In the genomic region with DNA sequence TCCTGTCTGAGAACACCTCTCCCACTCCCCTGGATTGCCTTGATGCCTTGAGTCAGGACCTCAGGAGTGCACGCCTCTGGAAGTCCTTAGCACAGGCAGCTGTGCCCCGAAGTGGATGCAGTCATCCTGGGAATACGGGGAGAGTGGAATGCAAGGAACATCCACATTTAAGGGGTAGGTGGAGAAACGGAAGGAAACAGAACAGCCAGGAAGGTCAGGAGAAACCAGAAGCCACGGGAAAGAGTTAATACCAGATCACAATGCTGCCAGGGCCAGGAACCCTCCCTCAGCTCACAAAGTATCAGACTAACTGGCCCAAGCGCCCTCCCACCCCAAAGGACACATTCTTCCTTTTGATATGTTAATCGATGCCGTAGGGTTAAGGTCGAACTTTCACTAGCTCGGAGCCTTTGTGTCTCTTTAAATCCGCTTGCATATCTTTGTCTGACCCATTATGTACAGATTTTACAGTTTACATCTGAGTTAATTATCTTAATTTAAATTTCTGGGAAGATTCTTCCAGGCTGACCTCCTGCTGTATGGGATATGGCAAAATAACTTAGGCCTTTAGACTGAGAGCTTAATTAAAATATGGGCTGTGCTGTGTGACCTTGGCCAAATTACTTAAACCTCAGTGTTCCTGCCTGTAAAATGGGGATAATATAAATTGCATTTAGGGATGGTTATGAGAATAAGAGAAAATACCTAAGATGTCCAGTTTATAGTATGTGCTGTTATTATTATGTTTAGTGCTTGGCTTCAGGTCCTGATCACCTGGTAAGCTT, we compare ENCODE assay signal across 13 cellular contexts. TPM values are rescaled to one million over a fixed set of nuclear protein-coding genes. Genes with fewer than 3 reads are reported as not detected.
A peak's percentile ranks its signal among the peaks of the same experiment; 100 is the strongest.
DNase-seq lines count a peak whose midpoint lies in the region; ATAC-seq lines count a peak whose summit lies in the region.
"Had no signal": no experiment of that assay in that cellular context is flagged by ENCODE, and none has a peak within 500 bp of the region (broad histone marks: within the 10 kb centered on the region; RNA-seq: fewer than 3 reads in every experiment).

No MANE protein-coding gene starts in this region.

- H3K36me3 Mint-ChIP-seq in activated T-cell treated with anti-CD3 and anti-CD28 coated beads, Interleukin-2, amount 50 U/mL, for 4 hours (ENCODE audit: insufficient read depth), result peaks cover 24% of the 10 kb centered on the region

- no peaks in the 10 kb centered on the region for H3K9me3 Mint-ChIP-seq in activated T-cell treated with anti-CD3 and anti-CD28 coated beads, Interleukin-2, amount 50 U/mL, for 4 hours

- no peak overlapping the region for H3K4me3 Mint-ChIP-seq in activated T-cell treated with anti-CD3 and anti-CD28 coated beads, Interleukin-2, amount 50 U/mL, for 4 hours

- in situ Hi-C loops in ACHN (cut with HindIII; ENCODE audit: low pct_ligation_motif_present, low pct_unique_long_range_greater_than_20kb, low sequenced_read_pairs), result no loop called here

- H3K9me3 ChIP-seq in iPS-18c (ENCODE audit: control insufficient read depth, insufficient read depth, low read length), result no peaks in the 10 kb centered on the region
- H3K9me3 ChIP-seq: pancreas had no signal

- ATAC-seq in activated T-cell treated with anti-CD3 and anti-CD28 coated beads, Interleukin-2, amount 50 U/mL, for 4 hours, result no peak
- no peak for ATAC-seq in sciatic nerve
- no peak for ATAC-seq in activated CD4-positive, CD25-positive, alpha-beta regulatory T cell treated with anti-CD3 and anti-CD28 coated beads, Interleukin-2, amount 50 U/mL, for 24 hours
- ATAC-seq: pancreas had no signal

- peak overlapping the region; percentile 30 for H3K4me3 ChIP-seq in iPS-18c (ENCODE audit: insufficient read depth, low read depth, low read length)
- H3K4me3 ChIP-seq: pancreas had no signal

- DNase-seq in activated T-cell treated with anti-CD3 and anti-CD28 coated beads, Interleukin-2, amount 50 U/mL, for 1 hour, result peak; percentile 0
- DNase-seq in activated T-cell treated with anti-CD3 and anti-CD28 coated beads, Interleukin-2, amount 50 U/mL, for 4 hours, result no peak
- DNase-seq in activated CD8-positive, alpha-beta memory T cell treated with anti-CD3 and anti-CD28 coated beads, Interleukin-2, amount 50 U/mL, for 4 hours, result peak; percentile 0
- DNase-seq in sciatic nerve (ENCODE audit: low spot score) (peak; percentile 31), ACHN (no peak), NCI-H2107 (lab: John Stamatoyannopoulos, UW) (no peak)
- DNase-seq: DMS79, GOT3, NCI-H1105 treated with DMSO at 0.1 percent for 48 hours, NCI-H526 had no signal

- H3K27me3 Mint-ChIP-seq in activated T-cell treated with anti-CD3 and anti-CD28 coated beads, Interleukin-2, amount 50 U/mL, for 4 hours (ENCODE audit: low read depth), result no peaks in the 10 kb centered on the region

- H3K4me1 Mint-ChIP-seq in activated T-cell treated with anti-CD3 and anti-CD28 coated beads, Interleukin-2, amount 50 U/mL, for 4 hours (ENCODE audit: low read depth), result peaks cover 82% of the 10 kb centered on the region

- intact Hi-C loops in sciatic nerve (cut with DNase I), result no loop called here

RNA-seq across cellular contexts. Expression of a gene that starts 24.0 kb away (rescaled TPM):
- 100 to 1,000 TPM; 424 to 518 (median 474) TPM for total RNA-seq in activated T-cell treated with anti-CD3 and anti-CD28 coated beads, Interleukin-2, amount 50 U/mL, for 4 hours
- total RNA-seq in sciatic nerve, result 62.9 TPM

RNA-seq across cellular contexts. Expression of a gene that starts 44.3 kb away (rescaled TPM):
- total RNA-seq in activated T-cell treated with anti-CD3 and anti-CD28 coated beads, Interleukin-2, amount 50 U/mL, for 4 hours, result 100 to 1,000 TPM; 128 to 140 (median 139) TPM
- total RNA-seq in sciatic nerve, result 16.0 TPM

RNA-seq across cellular contexts. Expression of a gene that starts 44.7 kb away (rescaled TPM):
- total RNA-seq in activated T-cell treated with anti-CD3 and anti-CD28 coated beads, Interleukin-2, amount 50 U/mL, for 4 hours, result 10 to 100 TPM; 13.1 to 16.6 (median 16.3) TPM
- 14.6 TPM for total RNA-seq in sciatic nerve

Comparison
In these comparisons a context has a peak if more than half of its experiments do, and no peak if none do; other contexts are left out.
1. DNase-seq: peak in activated T-cell treated with anti-CD3 and anti-CD28 coated beads, Interleukin-2, amount 50 U/mL, for 1 hour (single experiment), activated CD8-positive, alpha-beta memory T cell treated with anti-CD3 and anti-CD28 coated beads, Interleukin-2, amount 50 U/mL, for 4 hours (single experiment) and sciatic nerve (single experiment); none in activated T-cell treated with anti-CD3 and anti-CD28 coated beads, Interleukin-2, amount 50 U/mL, for 4 hours (single experiment), ACHN (single experiment) and NCI-H2107 (single experiment).